In genomic region chrX:110671068-110671803, GRCh38 we compare ENCODE assay signal across 10 cellular contexts.
A peak's percentile ranks its signal among the peaks of the same experiment; 100 is the strongest.
DNase-seq lines count a peak whose midpoint lies in the region; ATAC-seq, FAIRE-seq and TF ChIP-seq lines count a peak whose summit lies in the region.
"Had no signal": no experiment of that assay in that cellular context is flagged by ENCODE, and none has a peak within 500 bp of the region (broad histone marks: within the 10 kb centered on the region; RNA-seq: fewer than 3 reads in every experiment).

No MANE protein-coding gene starts in this region.

- H3K27ac Mint-ChIP-seq in activated CD4-positive, alpha-beta memory T cell treated with anti-CD3 and anti-CD28 coated beads, Interleukin-2, amount 10 ng/mL, durations not matched to agents 7 days and 5 days = no peak overlapping the region
- no peak overlapping the region for H3K27ac Mint-ChIP-seq in stimulated activated memory B cell treated with anti-CD40 and anti-IgM and Interleukin-4, amounts not matched to agents 10 μg/mL and 1 μg/mL and 100 μg/mL, for 72 hours

- no peaks in the 10 kb centered on the region for H3K27me3 ChIP-seq in thyroid gland

- H3K27me3 Mint-ChIP-seq in activated CD4-positive, alpha-beta memory T cell treated with anti-CD3 and anti-CD28 coated beads, Interleukin-2, amount 10 ng/mL, durations not matched to agents 7 days and 5 days = no peaks in the 10 kb centered on the region
- H3K27me3 Mint-ChIP-seq in stimulated activated memory B cell treated with anti-CD40 and anti-IgM and Interleukin-4, amounts not matched to agents 10 μg/mL and 1 μg/mL and 100 μg/mL, for 72 hours = no peaks in the 10 kb centered on the region

- DNase-seq in GM19239 (ENCODE audit: insufficient read length, low spot score) = peak; percentile 1
- peak; percentile 26 for DNase-seq in iris pigment epithelial cell (ENCODE audit: low read depth)
- DNase-seq in activated CD4-positive, alpha-beta memory T cell treated with anti-CD3 and anti-CD28 coated beads, Interleukin-2, amount 10 ng/mL, durations not matched to agents 7 days and 5 days = no peak
- no peak for DNase-seq in posterior vena cava (ENCODE audit: low spot score)
- DNase-seq in thyroid gland = no peak
- DNase-seq: heart left ventricle had no signal

- 81 to 88% methylated on average over 3 of the region's 3 CpGs for WGBS in thyroid gland, 2 donors

- TF ChIP-seq POLR2A in thyroid gland (IDR thresholded peaks at IDR 0.05) = no peak

- no peaks in the 10 kb centered on the region for H3K9me3 Mint-ChIP-seq in activated CD4-positive, alpha-beta memory T cell treated with anti-CD3 and anti-CD28 coated beads, Interleukin-2, amount 10 ng/mL, durations not matched to agents 7 days and 5 days
- H3K9me3 Mint-ChIP-seq in stimulated activated memory B cell treated with anti-CD40 and anti-IgM and Interleukin-4, amounts not matched to agents 10 μg/mL and 1 μg/mL and 100 μg/mL, for 72 hours = no peaks in the 10 kb centered on the region
- H3K9me3 Mint-ChIP-seq: neural crest cell had no signal

- no peaks in the 10 kb centered on the region for H3K4me1 ChIP-seq in thyroid gland
- H3K4me1 ChIP-seq: heart left ventricle had no signal

- H3K36me3 Mint-ChIP-seq in activated CD4-positive, alpha-beta memory T cell treated with anti-CD3 and anti-CD28 coated beads, Interleukin-2, amount 10 ng/mL, durations not matched to agents 7 days and 5 days (ENCODE audit: low read depth) = no peaks in the 10 kb centered on the region
- H3K36me3 Mint-ChIP-seq in stimulated activated memory B cell treated with anti-CD40 and anti-IgM and Interleukin-4, amounts not matched to agents 10 μg/mL and 1 μg/mL and 100 μg/mL, for 72 hours = no peaks in the 10 kb centered on the region

- H3K4me3 Mint-ChIP-seq in activated CD4-positive, alpha-beta memory T cell treated with anti-CD3 and anti-CD28 coated beads, Interleukin-2, amount 10 ng/mL, durations not matched to agents 7 days and 5 days = no peak overlapping the region
- no peak overlapping the region for H3K4me3 Mint-ChIP-seq in stimulated activated memory B cell treated with anti-CD40 and anti-IgM and Interleukin-4, amounts not matched to agents 10 μg/mL and 1 μg/mL and 100 μg/mL, for 72 hours
- H3K4me3 Mint-ChIP-seq: neural crest cell had no signal

- no peaks in the 10 kb centered on the region for H3K4me1 Mint-ChIP-seq in activated CD4-positive, alpha-beta memory T cell treated with anti-CD3 and anti-CD28 coated beads, Interleukin-2, amount 10 ng/mL, durations not matched to agents 7 days and 5 days
- H3K4me1 Mint-ChIP-seq in stimulated activated memory B cell treated with anti-CD40 and anti-IgM and Interleukin-4, amounts not matched to agents 10 μg/mL and 1 μg/mL and 100 μg/mL, for 72 hours = peaks cover 4% of the 10 kb centered on the region

- H3K27ac ChIP-seq in thyroid gland = no peak overlapping the region
- H3K27ac ChIP-seq: heart left ventricle had no signal

- intact Hi-C loops in posterior vena cava (cut with DNase I) = no loop called here
- intact Hi-C loops in thyroid gland (cut with DNase I) = no loop called here

- no peak overlapping the region for H3K4me3 ChIP-seq in thyroid gland (replicated peaks in 1 of 3)
- H3K4me3 ChIP-seq: heart left ventricle had no signal

- POLR2A ChIA-PET in activated CD4-positive, alpha-beta memory T cell treated with anti-CD3 and anti-CD28 coated beads, Interleukin-2, amount 10 ng/mL, durations not matched to agents 7 days and 5 days (lab: Charles Lee) = no interaction called here

- peak; percentile 42 for FAIRE-seq in GM19239 (lab: Jason Lieb, UNC)

- ATAC-seq in HG02678 (IDR thresholded peaks at IDR 0.05; ENCODE audit: unreplicated experiment) = peak; percentile 96
- ATAC-seq in HG03571 (IDR thresholded peaks at IDR 0.05; ENCODE audit: unreplicated experiment) = peak; percentile 96
- ATAC-seq in stimulated activated memory B cell treated with anti-CD40 and anti-IgM and Interleukin-4, amounts not matched to agents 10 μg/mL and 1 μg/mL and 100 μg/mL, for 72 hours = no peak
- ATAC-seq: heart left ventricle had no signal

- CTCF ChIA-PET in activated CD4-positive, alpha-beta memory T cell treated with anti-CD3 and anti-CD28 coated beads, Interleukin-2, amount 10 ng/mL, durations not matched to agents 7 days and 5 days (lab: Charles Lee) = no interaction called here

- no peak for TF ChIP-seq CTCF in thyroid gland (IDR thresholded peaks at IDR 0.05)

- H3K36me3 ChIP-seq in thyroid gland = no peaks in the 10 kb centered on the region
- H3K36me3 ChIP-seq: heart left ventricle had no signal

- H3K9me3 ChIP-seq in thyroid gland = no peaks in the 10 kb centered on the region
- H3K9me3 ChIP-seq: heart left ventricle had no signal

Comparison
In these comparisons a context has a peak if more than half of its experiments do, and no peak if none do; other contexts are left out.
1. DNase-seq: peak in GM19239 (single experiment) and iris pigment epithelial cell (single experiment); none in activated CD4-positive, alpha-beta memory T cell treated with anti-CD3 and anti-CD28 coated beads, Interleukin-2, amount 10 ng/mL, durations not matched to agents 7 days and 5 days (single experiment), posterior vena cava (single experiment) and thyroid gland (0 of 2).